Comparison of ENCODE assay signal across 26 cellular contexts in the genomic region with DNA sequence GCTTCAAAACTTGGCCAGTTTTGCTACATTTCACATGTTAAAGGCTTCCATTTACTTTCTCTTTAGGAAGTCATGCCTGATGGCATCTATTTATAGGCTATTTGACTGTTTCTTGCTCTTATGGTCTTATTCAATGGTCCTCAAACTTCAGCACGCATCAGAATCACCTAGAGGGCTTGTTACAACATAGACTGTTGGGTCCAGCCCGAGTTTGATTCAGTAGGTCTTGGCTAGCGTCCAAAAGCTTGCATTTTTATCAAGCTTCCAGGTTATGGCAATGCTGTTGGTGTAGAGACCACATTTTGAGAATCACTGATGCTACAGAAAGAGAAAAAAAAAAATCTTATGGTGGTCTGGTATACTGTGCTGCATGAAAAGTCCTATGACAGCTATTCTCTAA. TPM values are rescaled to one million over a fixed set of nuclear protein-coding genes. Genes with fewer than 3 reads are reported as not detected.
DNase-seq lines count a peak whose midpoint lies in the region; ATAC-seq and TF ChIP-seq lines count a peak whose summit lies in the region.
"Had no signal": no experiment of that assay in that cellular context is flagged by ENCODE, and none has a peak within 500 bp of the region (broad histone marks: within the 10 kb centered on the region; RNA-seq: fewer than 3 reads in every experiment).

No MANE protein-coding gene starts in this region.

- no peaks in the 10 kb centered on the region for H3K27me3 ChIP-seq in osteoblast (ENCODE audit: insufficient read depth, low read length)
- H3K27me3 ChIP-seq: neural progenitor cell, transverse colon had no signal

- no peak overlapping the region for H3K4me2 ChIP-seq in osteoblast (ENCODE audit: insufficient read depth, low read length)
- H3K4me2 ChIP-seq: neural progenitor cell had no signal

- peak overlapping the region; percentile 25 for H3K27ac ChIP-seq in osteoblast (ENCODE audit: low read depth, low read length)
- H3K27ac ChIP-seq: 22Rv1, neural progenitor cell, transverse colon had no signal

- H4K20me1 ChIP-seq in osteoblast (ENCODE audit: insufficient read depth, low read length), result no peaks in the 10 kb centered on the region

- H3K27ac Mint-ChIP-seq in central memory CD8-positive, alpha-beta T cell (ENCODE audit: low read depth), result peak overlapping the region; percentile 64
- no peak overlapping the region for H3K27ac Mint-ChIP-seq in glutamatergic neuron (ENCODE audit: unreplicated experiment)
- H3K27ac Mint-ChIP-seq: activated naive CD4-positive, alpha-beta T cell treated with anti-CD3 and anti-CD28 coated beads, Interleukin-2, amount 50 U/mL, for 24 hours; CD4-positive, alpha-beta memory T cell; neural progenitor cell had no signal

- no peak for TF ChIP-seq CTCF in osteoblast (IDR thresholded peaks at IDR 0.05; ENCODE audit: extremely low read depth, low read depth, low read length)
- no peak for TF ChIP-seq CTCF in glutamatergic neuron (IDR thresholded peaks at IDR 0.05; ENCODE audit: partially characterized antibody, unreplicated experiment)

- peak; percentile 20 for DNase-seq in DMS53 (lab: John Stamatoyannopoulos, UW)
- DNase-seq in DMS53 treated with DMSO at 0.1 percent for 48 hours (lab: John Stamatoyannopoulos, UW; ENCODE audit: unreplicated experiment), result no peak
- peak; percentile 35 for DNase-seq in NCI-H345 treated with DMSO at 0.1 percent for 48 hours (lab: John Stamatoyannopoulos, UW; ENCODE audit: unreplicated experiment)
- DNase-seq in central memory CD8-positive, alpha-beta T cell (ENCODE audit: low spot score in 2 of 2), result no peak
- no peak for DNase-seq in osteoblast (ENCODE audit: insufficient read length, low spot score, missing footprints)
- no peak for DNase-seq in glutamatergic neuron
- DNase-seq: activated CD4-positive, alpha-beta T cell treated with anti-CD3 and anti-CD28 coated beads, Interleukin-2, amount 50 U/mL, for 1 hour; anterior cingulate cortex; CD4-positive, alpha-beta memory T cell; DMS 273 treated with DMSO at 0.1 percent for 48 hours; effector memory CD8-positive, alpha-beta T cell; GDM1; KBM-7; kidney glomerular epithelial cell; NCI-H1436; NCI-H524 treated with DMSO at 0.1 percent for 48 hours; posterior cingulate gyrus; stimulated activated CD4-positive, alpha-beta T cell treated with anti-CD3 and anti-CD28 coated beads, Interleukin-15, amount 100 ng/mL, for 24 hours; stimulated activated CD8-positive, alpha-beta memory T cell treated with anti-CD3 and anti-CD28 coated beads, Interleukin-4, amount 100 ng/mL, for 48 hours; transverse colon had no signal

- H3K4me1 Mint-ChIP-seq in central memory CD8-positive, alpha-beta T cell, result no peaks in the 10 kb centered on the region
- peaks cover 20% of the 10 kb centered on the region for H3K4me1 Mint-ChIP-seq in glutamatergic neuron (ENCODE audit: low read depth, unreplicated experiment)

- no peak overlapping the region for H2AFZ ChIP-seq in osteoblast (ENCODE audit: low read length)
- H2AFZ ChIP-seq: neural progenitor cell had no signal

- H3K79me2 ChIP-seq in osteoblast (ENCODE audit: insufficient read depth, low read length), result peaks cover 28% of the 10 kb centered on the region

- no peaks in the 10 kb centered on the region for H3K27me3 Mint-ChIP-seq in central memory CD8-positive, alpha-beta T cell
- H3K27me3 Mint-ChIP-seq in glutamatergic neuron (ENCODE audit: unreplicated experiment), result no peaks in the 10 kb centered on the region
- H3K27me3 Mint-ChIP-seq: activated naive CD4-positive, alpha-beta T cell treated with anti-CD3 and anti-CD28 coated beads, Interleukin-2, amount 50 U/mL, for 24 hours; CD4-positive, alpha-beta memory T cell; effector memory CD8-positive, alpha-beta T cell had no signal

- H3K9me3 ChIP-seq in osteoblast (ENCODE audit: low read depth, low read length), result no peaks in the 10 kb centered on the region
- H3K9me3 ChIP-seq: transverse colon had no signal

- H3K36me3 ChIP-seq in osteoblast (ENCODE audit: insufficient read depth, low read length), result peaks cover 10% of the 10 kb centered on the region
- H3K36me3 ChIP-seq: neural progenitor cell, transverse colon had no signal

- H3K4me1 ChIP-seq in osteoblast (ENCODE audit: insufficient read depth, low read length), result peaks cover 12% of the 10 kb centered on the region

- no peaks in the 10 kb centered on the region for H3K9me3 Mint-ChIP-seq in central memory CD8-positive, alpha-beta T cell
- H3K9me3 Mint-ChIP-seq in glutamatergic neuron (ENCODE audit: unreplicated experiment), result peaks cover 2% of the 10 kb centered on the region
- H3K9me3 Mint-ChIP-seq: activated naive CD4-positive, alpha-beta T cell treated with anti-CD3 and anti-CD28 coated beads, Interleukin-2, amount 50 U/mL, for 24 hours; effector memory CD8-positive, alpha-beta T cell; neural progenitor cell had no signal

- H3K36me3 Mint-ChIP-seq in central memory CD8-positive, alpha-beta T cell (ENCODE audit: insufficient read depth), result peaks cover 26% of the 10 kb centered on the region
- peaks cover 4% of the 10 kb centered on the region for H3K36me3 Mint-ChIP-seq in glutamatergic neuron (ENCODE audit: unreplicated experiment)

- no peak overlapping the region for H3K4me3 ChIP-seq in osteoblast (ENCODE audit: insufficient read depth, low read length)
- H3K4me3 ChIP-seq: neural progenitor cell, transverse colon had no signal

- no peak for ATAC-seq in central memory CD8-positive, alpha-beta T cell (replicated peaks; ENCODE audit: extremely low read depth, poor library complexity, severe bottlenecking)
- ATAC-seq in HG02870 (IDR thresholded peaks at IDR 0.05; ENCODE audit: unreplicated experiment), result no peak
- ATAC-seq in HG02938 (IDR thresholded peaks at IDR 0.05; ENCODE audit: unreplicated experiment), result no peak
- ATAC-seq: effector memory CD8-positive, alpha-beta T cell; sciatic nerve had no signal

- no peak overlapping the region for H3K4me3 Mint-ChIP-seq in central memory CD8-positive, alpha-beta T cell
- no peak overlapping the region for H3K4me3 Mint-ChIP-seq in glutamatergic neuron (ENCODE audit: unreplicated experiment)
- H3K4me3 Mint-ChIP-seq: activated naive CD4-positive, alpha-beta T cell treated with anti-CD3 and anti-CD28 coated beads, Interleukin-2, amount 50 U/mL, for 24 hours; CD4-positive, alpha-beta memory T cell; effector memory CD8-positive, alpha-beta T cell; neural progenitor cell had no signal

RNA-seq across cellular contexts. Expression of gene MTPN, which starts 52.0 kb away (rescaled TPM):
- total RNA-seq in osteoblast (117 and 127 TPM in 2 replicates), glutamatergic neuron (ENCODE audit: unreplicated experiment) (181 TPM)

Comparison
In these comparisons a context has a peak if more than half of its experiments do, and no peak if none do; other contexts are left out.
1. DNase-seq: peak in DMS53 (single experiment) and NCI-H345 treated with DMSO at 0.1 percent for 48 hours (single experiment); none in DMS53 treated with DMSO at 0.1 percent for 48 hours (single experiment), central memory CD8-positive, alpha-beta T cell (0 of 2), osteoblast (single experiment) and glutamatergic neuron (single experiment).